Comparison of ENCODE assay signal across 9 cellular contexts in genomic region chr14:59333668-59334067, GRCh38.
DNase-seq lines count a peak whose midpoint lies in the region; ATAC-seq, FAIRE-seq and TF ChIP-seq lines count a peak whose summit lies in the region.
"Had no signal": no experiment of that assay in that cellular context is flagged by ENCODE, and none has a peak within 500 bp of the region (broad histone marks: within the 10 kb centered on the region; RNA-seq: fewer than 3 reads in every experiment).

No MANE protein-coding gene starts in this region.

- no peaks in the 10 kb centered on the region for H3K27me3 ChIP-seq in HepG2 (ENCODE audit: control insufficient read depth in 1 of 2, insufficient read depth in 2 of 2, low read length in 2 of 2)
- no peaks in the 10 kb centered on the region for H3K27me3 ChIP-seq in GM23338 (ENCODE audit: insufficient read depth)

- H3K9me3 Mint-ChIP-seq in type B pancreatic cell (no peaks in the 10 kb centered on the region), GM23338 (no peaks in the 10 kb centered on the region)

- H3F3A ChIP-seq in GM23338 (replicated peaks; ENCODE audit: low read depth): no peaks in the 10 kb centered on the region

- in situ Hi-C loops in HepG2 (cut with HindIII; ENCODE audit: extremely low pct_ligation_motif_present, low pct_unique_long_range_greater_than_20kb): no loop called here

- H3K4me1 Mint-ChIP-seq in type B pancreatic cell (ENCODE audit: unreplicated experiment): peaks cover 5% of the 10 kb centered on the region
- peaks cover 55% of the 10 kb centered on the region for H3K4me1 Mint-ChIP-seq in GM23338

- H3K4me3 Mint-ChIP-seq in type B pancreatic cell (no peak overlapping the region), GM23338 (no peak overlapping the region)

- WGBS in HepG2 (ENCODE audit: low lambda C conversion rate): 100% methylated on average over 1 of the region's 1 CpG

- H2AFZ ChIP-seq in HepG2 (ENCODE audit: low read length) (no peak overlapping the region), GM23338 (no peak overlapping the region)
- H2AFZ ChIP-seq: PC-9 had no signal

- H3K4me3 ChIP-seq in HepG2 (replicated peaks in 1 of 3; ENCODE audit: insufficient read depth in 1 of 3, low read depth in 2 of 3, low read length in 3 of 3) (no peak overlapping the region), GM23338 (no peak overlapping the region)
- H3K4me3 ChIP-seq: PC-9 had no signal

- H3K36me3 ChIP-seq in HepG2 (replicated peaks in 1 of 2; ENCODE audit: control insufficient read depth in 1 of 2, insufficient read depth in 2 of 2, low read length in 2 of 2) (peaks cover 11 to 47% of the 10 kb centered on the region in 2 experiments; a peak in 4 of 5 replicates), GM23338 (ENCODE audit: insufficient read depth) (no peaks in the 10 kb centered on the region)

- TF ChIP-seq EP300 in HepG2 (IDR thresholded peaks at IDR 0.05; ENCODE audit: low read depth in 2 of 2, low read length in 2 of 2): no peak
- no peak for TF ChIP-seq EP300 in HepG2 (CRISPR knock-in tag; IDR thresholded peaks at IDR 0.05; ENCODE audit: borderline replicate concordance)

- H3K9me3 ChIP-seq in HepG2 (ENCODE audit: low read length): no peaks in the 10 kb centered on the region

- no peak for TF ChIP-seq POLR2A in HepG2 (IDR thresholded peaks at IDR 0.05; ENCODE audit: insufficient read depth in 1 of 2, low read depth in 2 of 2, low read length in 2 of 2)

- H3K36me3 Mint-ChIP-seq in type B pancreatic cell: peaks cover 47% of the 10 kb centered on the region
- H3K36me3 Mint-ChIP-seq in GM23338 (ENCODE audit: low read depth): peaks cover 13% of the 10 kb centered on the region

- H3K4me2 ChIP-seq in HepG2 (ENCODE audit: low read depth, low read length) (no peak overlapping the region), GM23338 (no peak overlapping the region)
- H3K4me2 ChIP-seq: PC-9 had no signal

- H3K27me3 Mint-ChIP-seq in type B pancreatic cell: no peaks in the 10 kb centered on the region
- H3K27me3 Mint-ChIP-seq in GM23338 (ENCODE audit: insufficient read depth, low read depth, poor library complexity): no peaks in the 10 kb centered on the region

- no peak for TF ChIP-seq RAD21 in HepG2 (CRISPR knock-in tag; IDR thresholded peaks at IDR 0.05)

- H3K79me2 ChIP-seq in HepG2 (ENCODE audit: insufficient read depth, low read length) (no peaks in the 10 kb centered on the region), GM23338 (replicated peaks; ENCODE audit: insufficient read depth) (no peaks in the 10 kb centered on the region)

- no peak for FAIRE-seq in HepG2 (lab: Jason Lieb, UNC)
- FAIRE-seq: colon had no signal

- peaks cover 11% of the 10 kb centered on the region for H3K9me2 ChIP-seq in GM23338 (ENCODE audit: insufficient read depth)

- H3K4me1 ChIP-seq in HepG2 (ENCODE audit: insufficient read depth, low read length): peaks cover 5% of the 10 kb centered on the region; the same call in 1 of the 2 replicates
- peaks cover 73% of the 10 kb centered on the region for H3K4me1 ChIP-seq in GM23338 (ENCODE audit: insufficient read depth)

- no peak overlapping the region for H3K9ac ChIP-seq in HepG2 (ENCODE audit: insufficient read depth, low read depth, low read length)

- ATAC-seq in HepG2 (peak; percentile 42; the same call in 1 of the 3 replicates), GM19328 (IDR thresholded peaks at IDR 0.05; ENCODE audit: unreplicated experiment) (no peak), GM23338 (no peak)

- no TSS peak for BruUV-seq in HepG2 (replicated peaks; lab: Mats Ljungman, UMichigan)

- POLR2A ChIA-PET in HepG2 (lab: Yijun Ruan, JAX): no interaction called here

- H4K20me1 ChIP-seq in HepG2 (ENCODE audit: insufficient read depth, low read length) (no peaks in the 10 kb centered on the region), GM23338 (replicated peaks; ENCODE audit: insufficient read depth) (no peaks in the 10 kb centered on the region)

- DNase-seq in NCI-H1105 (lab: John Stamatoyannopoulos, UW) (peak; percentile 69), cerebellar cortex (ENCODE audit: low spot score) (peak; percentile 39), HepG2 (ENCODE audit: low spot score) (peak; percentile 40), type B pancreatic cell (ENCODE audit: extremely low spot score, unreplicated experiment) (no peak), NCI-H345 (lab: John Stamatoyannopoulos, UW) (no peak), GM23338 (ENCODE audit: low spot score) (no peak)

- TF ChIP-seq CTCF in HepG2 (CRISPR knock-in tag; IDR thresholded peaks at IDR 0.05) (no peak), type B pancreatic cell (conservative IDR thresholded peaks at IDR 0.05) (no peak), GM23338 (conservative IDR thresholded peaks at IDR 0.05; ENCODE audit: low read depth in 2 of 2) (no peak)

- intact Hi-C loops in HepG2 (cut with micrococcal nuclease; ENCODE audit: unreplicated experiment): no loop called here

- H3K27ac ChIP-seq in HepG2 (ENCODE audit: extremely low read length, insufficient read depth, low read length) (peak overlapping the region; percentile 6), GM23338 (ENCODE audit: low read depth) (no peak overlapping the region)
- H3K27ac ChIP-seq: PC-9 had no signal

- H3K27ac Mint-ChIP-seq in type B pancreatic cell: peak overlapping the region; percentile 33
- no peak overlapping the region; the same call in 1 of the 2 replicates for H3K27ac Mint-ChIP-seq in GM23338

- CTCF ChIA-PET in HepG2 (lab: Yijun Ruan, JAX; ENCODE audit: low intra/inter-chr PET ratio, low total read pairs): no interaction called here

TF ChIP-seq in HepG2, 621 proteins besides CTCF, POLR2A, EP300 and RAD21 (continues in another document):
- TF ChIP-seq RFX3 (CRISPR knock-in tag; IDR thresholded peaks at IDR 0.05): peak; percentile 42; the same call in 1 of the 2 replicates

TF ChIP-seq in GM23338, 12 proteins besides CTCF, POLR2A, EP300 and RAD21 (continues in another document):
- TF ChIP-seq POLR2AphosphoS5 (IDR thresholded peaks at IDR 0.05; ENCODE audit: low read depth): no peak
- TF ChIP-seq ZNF114 (CRISPR knock-in tag; IDR thresholded peaks at IDR 0.05): no peak
- no peak for TF ChIP-seq CREB1 (CRISPR knock-in tag; IDR thresholded peaks at IDR 0.05; ENCODE audit: low read depth)
- TF ChIP-seq, protein P1, sequence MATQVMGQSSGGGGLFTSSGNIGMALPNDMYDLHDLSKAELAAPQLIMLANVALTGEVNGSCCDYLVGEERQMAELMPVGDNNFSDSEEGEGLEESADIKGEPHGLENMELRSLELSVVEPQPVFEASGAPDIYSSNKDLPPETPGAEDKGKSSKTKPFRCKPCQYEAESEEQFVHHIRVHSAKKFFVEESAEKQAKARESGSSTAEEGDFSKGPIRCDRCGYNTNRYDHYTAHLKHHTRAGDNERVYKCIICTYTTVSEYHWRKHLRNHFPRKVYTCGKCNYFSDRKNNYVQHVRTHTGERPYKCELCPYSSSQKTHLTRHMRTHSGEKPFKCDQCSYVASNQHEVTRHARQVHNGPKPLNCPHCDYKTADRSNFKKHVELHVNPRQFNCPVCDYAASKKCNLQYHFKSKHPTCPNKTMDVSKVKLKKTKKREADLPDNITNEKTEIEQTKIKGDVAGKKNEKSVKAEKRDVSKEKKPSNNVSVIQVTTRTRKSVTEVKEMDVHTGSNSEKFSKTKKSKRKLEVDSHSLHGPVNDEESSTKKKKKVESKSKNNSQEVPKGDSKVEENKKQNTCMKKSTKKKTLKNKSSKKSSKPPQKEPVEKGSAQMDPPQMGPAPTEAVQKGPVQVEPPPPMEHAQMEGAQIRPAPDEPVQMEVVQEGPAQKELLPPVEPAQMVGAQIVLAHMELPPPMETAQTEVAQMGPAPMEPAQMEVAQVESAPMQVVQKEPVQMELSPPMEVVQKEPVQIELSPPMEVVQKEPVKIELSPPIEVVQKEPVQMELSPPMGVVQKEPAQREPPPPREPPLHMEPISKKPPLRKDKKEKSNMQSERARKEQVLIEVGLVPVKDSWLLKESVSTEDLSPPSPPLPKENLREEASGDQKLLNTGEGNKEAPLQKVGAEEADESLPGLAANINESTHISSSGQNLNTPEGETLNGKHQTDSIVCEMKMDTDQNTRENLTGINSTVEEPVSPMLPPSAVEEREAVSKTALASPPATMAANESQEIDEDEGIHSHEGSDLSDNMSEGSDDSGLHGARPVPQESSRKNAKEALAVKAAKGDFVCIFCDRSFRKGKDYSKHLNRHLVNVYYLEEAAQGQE (IDR thresholded peaks at IDR 0.05; ENCODE audit: unreplicated experiment): no peak
- no peak for TF ChIP-seq STAT1 (IDR thresholded peaks at IDR 0.05; ENCODE audit: unreplicated experiment)

Comparison
In these comparisons a context has a peak if more than half of its experiments do, and no peak if none do; other contexts are left out.
1. DNase-seq: peak in NCI-H1105 (single experiment), cerebellar cortex (single experiment) and HepG2 (single experiment); none in type B pancreatic cell (single experiment), NCI-H345 (single experiment) and GM23338 (single experiment).